ENCODE assay signal across 1 cellular context in the genomic region with DNA sequence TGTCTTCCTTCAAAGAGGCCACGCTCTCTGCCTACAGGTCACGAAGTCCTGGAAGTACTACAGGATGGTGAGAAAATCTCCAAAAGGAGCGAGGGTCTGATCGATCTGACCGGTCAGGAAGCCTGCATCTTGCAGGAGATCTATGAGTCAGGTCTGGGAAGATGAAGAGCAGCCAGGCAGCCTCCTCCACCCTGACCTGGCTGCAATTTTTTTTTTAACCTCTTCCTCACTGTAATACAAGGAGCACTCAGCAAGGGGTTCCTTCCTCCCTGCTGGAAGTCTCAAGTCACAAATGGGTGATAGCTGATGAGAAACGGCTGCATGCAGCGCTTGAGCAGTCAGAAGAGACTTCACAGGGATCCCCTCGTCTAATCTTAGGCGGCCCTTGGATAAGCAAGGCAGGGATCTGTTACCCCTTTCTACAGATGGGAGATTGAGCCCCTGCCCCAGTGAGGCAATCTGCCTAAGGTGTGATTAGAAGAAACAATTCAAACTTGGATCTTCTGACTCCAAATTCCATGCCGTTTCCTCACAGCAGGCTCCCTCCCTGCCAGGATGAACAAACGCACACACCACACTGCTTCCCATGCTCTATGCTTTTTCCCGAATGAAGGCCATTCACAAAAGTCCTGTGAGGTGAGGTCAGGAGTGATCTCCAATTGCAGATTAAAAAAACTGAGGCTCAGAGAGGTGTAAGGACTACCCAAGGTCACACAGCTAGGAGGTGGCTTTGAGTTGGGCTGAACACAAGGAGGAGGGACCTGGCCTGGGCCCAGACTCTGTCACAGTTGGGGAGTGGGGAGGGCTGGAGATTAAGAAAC.
TF ChIP-seq lines count a peak whose summit lies in the region.

No MANE protein-coding gene starts in this region.

TF ChIP-seq in GM23338, 12 proteins besides CTCF, POLR2A, EP300 and RAD21 (continued from another document):
- TF ChIP-seq, protein P1, sequence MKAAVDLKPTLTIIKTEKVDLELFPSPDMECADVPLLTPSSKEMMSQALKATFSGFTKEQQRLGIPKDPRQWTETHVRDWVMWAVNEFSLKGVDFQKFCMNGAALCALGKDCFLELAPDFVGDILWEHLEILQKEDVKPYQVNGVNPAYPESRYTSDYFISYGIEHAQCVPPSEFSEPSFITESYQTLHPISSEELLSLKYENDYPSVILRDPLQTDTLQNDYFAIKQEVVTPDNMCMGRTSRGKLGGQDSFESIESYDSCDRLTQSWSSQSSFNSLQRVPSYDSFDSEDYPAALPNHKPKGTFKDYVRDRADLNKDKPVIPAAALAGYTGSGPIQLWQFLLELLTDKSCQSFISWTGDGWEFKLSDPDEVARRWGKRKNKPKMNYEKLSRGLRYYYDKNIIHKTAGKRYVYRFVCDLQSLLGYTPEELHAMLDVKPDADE (IDR thresholded peaks at IDR 0.05), result no peak
- TF ChIP-seq EZH2phosphoT487 (IDR thresholded peaks at IDR 0.05; ENCODE audit: unreplicated experiment), result no peak
- TF ChIP-seq STAT1 (IDR thresholded peaks at IDR 0.05; ENCODE audit: unreplicated experiment), result no peak
- TF ChIP-seq JUNB (IDR thresholded peaks at IDR 0.05; ENCODE audit: unreplicated experiment), result no peak
- no peak for TF ChIP-seq ZNF114 (CRISPR knock-in tag; IDR thresholded peaks at IDR 0.05)
